ENCODE assay signal across 12 cellular contexts in genomic region chr18:48153641-48154481, GRCh38.
DNase-seq lines count a peak whose midpoint lies in the region; ATAC-seq and TF ChIP-seq lines count a peak whose summit lies in the region.
"Had no signal": no experiment of that assay in that cellular context is flagged by ENCODE, and none has a peak within 500 bp of the region (broad histone marks: within the 10 kb centered on the region; RNA-seq: fewer than 3 reads in every experiment).

No MANE protein-coding gene starts in this region.

- peak; percentile 90 for ATAC-seq in left lobe of liver
- ATAC-seq in GM19463 (IDR thresholded peaks at IDR 0.05; ENCODE audit: unreplicated experiment) = no peak
- ATAC-seq in SK-N-SH treated with all-trans-retinoic acid at 6 μM for 48 hours = no peak
- ATAC-seq in HG02571 (IDR thresholded peaks at IDR 0.05; ENCODE audit: unreplicated experiment) = no peak

- no peak overlapping the region for H3K4me3 Mint-ChIP-seq in type B pancreatic cell

- no peaks in the 10 kb centered on the region for H3K36me3 Mint-ChIP-seq in type B pancreatic cell

- H3K9me3 Mint-ChIP-seq in type B pancreatic cell = no peaks in the 10 kb centered on the region

- H3K27me3 Mint-ChIP-seq in type B pancreatic cell = no peaks in the 10 kb centered on the region

- peak overlapping the region; percentile 24 for H3K27ac Mint-ChIP-seq in type B pancreatic cell

- no peak overlapping the region for H3K4me3 ChIP-seq in cardiac fibroblast (replicated peaks in 1 of 2; ENCODE audit: low read depth in 2 of 2, low read length in 2 of 2)

- TF ChIP-seq CTCF in cardiac fibroblast (IDR thresholded peaks at IDR 0.05; ENCODE audit: low read depth, low read length) = no peak
- no peak for TF ChIP-seq CTCF in type B pancreatic cell (conservative IDR thresholded peaks at IDR 0.05)

- DNase-seq in HT1080 (ENCODE audit: low read depth) (peak; percentile 26), cardiac fibroblast (ENCODE audit: low read depth in 2 of 2) (peak; percentile 81 to 84), left lobe of liver (ENCODE audit: low spot score) (peak; percentile 91), type B pancreatic cell (ENCODE audit: extremely low spot score, unreplicated experiment) (no peak), NCI-H82 (lab: John Stamatoyannopoulos, UW) (no peak)
- DNase-seq: activated T-cell treated with anti-CD3 and anti-CD28 coated beads, Interleukin-2, amount 50 U/mL, for 48 hours; DND-41; NCI-H2029 treated with DMSO at 0.1 percent for 48 hours; SIG-M5 had no signal

- peaks cover 28% of the 10 kb centered on the region for H3K4me1 Mint-ChIP-seq in type B pancreatic cell (ENCODE audit: unreplicated experiment)

TF ChIP-seq in SK-N-SH treated with all-trans-retinoic acid at 6 μM for 48 hours, 23 proteins besides CTCF, POLR2A, EP300 and RAD21:
- no peak for TF ChIP-seq ZNF70 (CRISPR knock-in tag; IDR thresholded peaks at IDR 0.05)
- no peak for TF ChIP-seq SNAI2 (CRISPR knock-in tag; IDR thresholded peaks at IDR 0.05)
- TF ChIP-seq, protein P1, sequence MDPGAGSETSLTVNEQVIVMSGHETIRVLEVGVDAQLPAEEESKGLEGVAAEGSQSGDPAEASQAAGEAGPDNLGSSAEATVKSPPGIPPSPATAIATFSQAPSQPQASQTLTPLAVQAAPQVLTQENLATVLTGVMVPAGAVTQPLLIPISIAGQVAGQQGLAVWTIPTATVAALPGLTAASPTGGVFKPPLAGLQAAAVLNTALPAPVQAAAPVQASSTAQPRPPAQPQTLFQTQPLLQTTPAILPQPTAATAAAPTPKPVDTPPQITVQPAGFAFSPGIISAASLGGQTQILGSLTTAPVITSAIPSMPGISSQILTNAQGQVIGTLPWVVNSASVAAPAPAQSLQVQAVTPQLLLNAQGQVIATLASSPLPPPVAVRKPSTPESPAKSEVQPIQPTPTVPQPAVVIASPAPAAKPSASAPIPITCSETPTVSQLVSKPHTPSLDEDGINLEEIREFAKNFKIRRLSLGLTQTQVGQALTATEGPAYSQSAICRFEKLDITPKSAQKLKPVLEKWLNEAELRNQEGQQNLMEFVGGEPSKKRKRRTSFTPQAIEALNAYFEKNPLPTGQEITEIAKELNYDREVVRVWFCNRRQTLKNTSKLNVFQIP (CRISPR knock-in tag; IDR thresholded peaks at IDR 0.05; ENCODE audit: borderline replicate concordance, low read depth) = no peak
- TF ChIP-seq ZFP30 (CRISPR knock-in tag; IDR thresholded peaks at IDR 0.05) = no peak
- no peak for TF ChIP-seq ESRRG (CRISPR knock-in tag; IDR thresholded peaks at IDR 0.05)
- no peak for TF ChIP-seq BACH2 (CRISPR knock-in tag; IDR thresholded peaks at IDR 0.05; ENCODE audit: borderline replicate concordance)
- no peak for TF ChIP-seq RARB (CRISPR knock-in tag; IDR thresholded peaks at IDR 0.05)
- no peak for TF ChIP-seq ZFP3 (CRISPR knock-in tag; IDR thresholded peaks at IDR 0.05)
- TF ChIP-seq, protein P2, sequence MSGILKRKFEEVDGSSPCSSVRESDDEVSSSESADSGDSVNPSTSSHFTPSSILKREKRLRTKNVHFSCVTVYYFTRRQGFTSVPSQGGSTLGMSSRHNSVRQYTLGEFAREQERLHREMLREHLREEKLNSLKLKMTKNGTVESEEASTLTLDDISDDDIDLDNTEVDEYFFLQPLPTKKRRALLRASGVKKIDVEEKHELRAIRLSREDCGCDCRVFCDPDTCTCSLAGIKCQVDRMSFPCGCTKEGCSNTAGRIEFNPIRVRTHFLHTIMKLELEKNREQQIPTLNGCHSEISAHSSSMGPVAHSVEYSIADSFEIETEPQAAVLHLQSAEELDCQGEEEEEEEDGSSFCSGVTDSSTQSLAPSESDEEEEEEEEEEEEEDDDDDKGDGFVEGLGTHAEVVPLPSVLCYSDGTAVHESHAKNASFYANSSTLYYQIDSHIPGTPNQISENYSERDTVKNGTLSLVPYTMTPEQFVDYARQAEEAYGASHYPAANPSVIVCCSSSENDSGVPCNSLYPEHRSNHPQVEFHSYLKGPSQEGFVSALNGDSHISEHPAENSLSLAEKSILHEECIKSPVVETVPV (CRISPR knock-in tag; IDR thresholded peaks at IDR 0.05) = no peak
- TF ChIP-seq, protein P3, sequence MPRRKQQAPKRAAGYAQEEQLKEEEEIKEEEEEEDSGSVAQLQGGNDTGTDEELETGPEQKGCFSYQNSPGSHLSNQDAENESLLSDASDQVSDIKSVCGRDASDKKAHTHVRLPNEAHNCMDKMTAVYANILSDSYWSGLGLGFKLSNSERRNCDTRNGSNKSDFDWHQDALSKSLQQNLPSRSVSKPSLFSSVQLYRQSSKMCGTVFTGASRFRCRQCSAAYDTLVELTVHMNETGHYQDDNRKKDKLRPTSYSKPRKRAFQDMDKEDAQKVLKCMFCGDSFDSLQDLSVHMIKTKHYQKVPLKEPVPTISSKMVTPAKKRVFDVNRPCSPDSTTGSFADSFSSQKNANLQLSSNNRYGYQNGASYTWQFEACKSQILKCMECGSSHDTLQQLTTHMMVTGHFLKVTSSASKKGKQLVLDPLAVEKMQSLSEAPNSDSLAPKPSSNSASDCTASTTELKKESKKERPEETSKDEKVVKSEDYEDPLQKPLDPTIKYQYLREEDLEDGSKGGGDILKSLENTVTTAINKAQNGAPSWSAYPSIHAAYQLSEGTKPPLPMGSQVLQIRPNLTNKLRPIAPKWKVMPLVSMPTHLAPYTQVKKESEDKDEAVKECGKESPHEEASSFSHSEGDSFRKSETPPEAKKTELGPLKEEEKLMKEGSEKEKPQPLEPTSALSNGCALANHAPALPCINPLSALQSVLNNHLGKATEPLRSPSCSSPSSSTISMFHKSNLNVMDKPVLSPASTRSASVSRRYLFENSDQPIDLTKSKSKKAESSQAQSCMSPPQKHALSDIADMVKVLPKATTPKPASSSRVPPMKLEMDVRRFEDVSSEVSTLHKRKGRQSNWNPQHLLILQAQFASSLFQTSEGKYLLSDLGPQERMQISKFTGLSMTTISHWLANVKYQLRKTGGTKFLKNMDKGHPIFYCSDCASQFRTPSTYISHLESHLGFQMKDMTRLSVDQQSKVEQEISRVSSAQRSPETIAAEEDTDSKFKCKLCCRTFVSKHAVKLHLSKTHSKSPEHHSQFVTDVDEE (CRISPR knock-in tag; IDR thresholded peaks at IDR 0.05) = no peak
- TF ChIP-seq, protein P4, sequence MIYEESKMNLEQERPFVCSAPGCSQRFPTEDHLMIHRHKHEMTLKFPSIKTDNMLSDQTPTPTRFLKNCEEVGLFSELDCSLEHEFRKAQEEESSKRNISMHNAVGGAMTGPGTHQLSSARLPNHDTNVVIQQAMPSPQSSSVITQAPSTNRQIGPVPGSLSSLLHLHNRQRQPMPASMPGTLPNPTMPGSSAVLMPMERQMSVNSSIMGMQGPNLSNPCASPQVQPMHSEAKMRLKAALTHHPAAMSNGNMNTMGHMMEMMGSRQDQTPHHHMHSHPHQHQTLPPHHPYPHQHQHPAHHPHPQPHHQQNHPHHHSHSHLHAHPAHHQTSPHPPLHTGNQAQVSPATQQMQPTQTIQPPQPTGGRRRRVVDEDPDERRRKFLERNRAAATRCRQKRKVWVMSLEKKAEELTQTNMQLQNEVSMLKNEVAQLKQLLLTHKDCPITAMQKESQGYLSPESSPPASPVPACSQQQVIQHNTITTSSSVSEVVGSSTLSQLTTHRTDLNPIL (CRISPR knock-in tag; IDR thresholded peaks at IDR 0.05; ENCODE audit: low read depth) = no peak
- no peak for TF ChIP-seq PPARA (CRISPR knock-in tag; IDR thresholded peaks at IDR 0.05; ENCODE audit: borderline replicate concordance)
- no peak for TF ChIP-seq OSR1 (CRISPR knock-in tag; IDR thresholded peaks at IDR 0.05)
- TF ChIP-seq ISL1 (CRISPR knock-in tag; IDR thresholded peaks at IDR 0.05) = no peak
- no peak for TF ChIP-seq CSDC2 (CRISPR knock-in tag; IDR thresholded peaks at IDR 0.05)
- TF ChIP-seq ARNTL (CRISPR knock-in tag; IDR thresholded peaks at IDR 0.05; ENCODE audit: borderline replicate concordance, low read depth) = no peak

Comparison
In these comparisons a context has a peak if more than half of its experiments do, and no peak if none do; other contexts are left out.
1. DNase-seq: peak in HT1080 (single experiment), cardiac fibroblast (2 of 2) and left lobe of liver (single experiment); none in type B pancreatic cell (single experiment) and NCI-H82 (single experiment).